Comparison of ENCODE assay signal across 1 cellular context in the genomic region with DNA sequence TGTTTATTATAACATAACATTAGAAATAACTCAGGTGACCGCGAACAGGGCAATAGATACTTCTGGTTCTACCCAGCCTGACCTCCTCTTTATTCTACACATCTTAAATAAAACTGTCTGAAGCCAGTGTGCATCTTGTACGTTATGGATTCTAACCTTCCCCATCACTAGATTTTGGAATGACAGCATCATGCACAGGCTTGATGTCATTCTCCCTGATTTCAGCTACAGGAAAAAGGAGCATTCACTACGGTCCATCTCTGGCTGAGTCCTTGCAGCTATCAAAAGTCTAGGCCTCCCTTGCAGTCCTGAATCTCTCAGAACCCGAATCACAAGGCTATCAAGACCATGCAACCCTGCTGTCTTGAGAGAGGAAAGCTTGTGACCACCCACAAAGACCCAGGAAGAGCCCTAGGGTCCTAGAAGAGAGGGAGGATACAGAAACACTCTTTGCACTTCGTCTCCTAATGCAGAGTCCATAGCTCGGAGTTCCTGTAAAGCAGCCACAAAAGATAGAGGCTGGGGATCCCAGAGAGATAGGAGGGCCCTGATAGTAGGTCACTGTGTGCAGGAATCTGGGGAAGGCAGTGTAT.
TF ChIP-seq lines count a peak whose summit lies in the region.

No MANE protein-coding gene starts in this region.

TF ChIP-seq in GM12878, 131 proteins besides CTCF, POLR2A, EP300 and RAD21:
- TF ChIP-seq HDAC2 (IDR thresholded peaks at IDR 0.05) = no peak
- TF ChIP-seq, protein P1, sequence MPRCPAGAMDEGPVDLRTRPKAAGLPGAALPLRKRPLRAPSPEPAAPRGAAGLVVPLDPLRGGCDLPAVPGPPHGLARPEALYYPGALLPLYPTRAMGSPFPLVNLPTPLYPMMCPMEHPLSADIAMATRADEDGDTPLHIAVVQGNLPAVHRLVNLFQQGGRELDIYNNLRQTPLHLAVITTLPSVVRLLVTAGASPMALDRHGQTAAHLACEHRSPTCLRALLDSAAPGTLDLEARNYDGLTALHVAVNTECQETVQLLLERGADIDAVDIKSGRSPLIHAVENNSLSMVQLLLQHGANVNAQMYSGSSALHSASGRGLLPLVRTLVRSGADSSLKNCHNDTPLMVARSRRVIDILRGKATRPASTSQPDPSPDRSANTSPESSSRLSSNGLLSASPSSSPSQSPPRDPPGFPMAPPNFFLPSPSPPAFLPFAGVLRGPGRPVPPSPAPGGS (IDR thresholded peaks at IDR 0.05; ENCODE audit: borderline replicate concordance, insufficient read depth, low read depth, low read length, poor library complexity, severe bottlenecking) = no peak
- TF ChIP-seq MTA2 (IDR thresholded peaks at IDR 0.05; ENCODE audit: low read depth) = no peak
- TF ChIP-seq DPF2 (IDR thresholded peaks at IDR 0.05) = 0 out of 2 replicates have a peak, but pooled peaks have one; percentile 12
- no peak for TF ChIP-seq IRF4 (IDR thresholded peaks at IDR 0.05; ENCODE audit: low read depth, low read length)
- no peak for TF ChIP-seq E4F1 (IDR thresholded peaks at IDR 0.05; ENCODE audit: borderline replicate concordance, partially characterized antibody)
- peak; percentile 26; the same call in 1 of the 2 replicates for TF ChIP-seq CREM (IDR thresholded peaks at IDR 0.05; ENCODE audit: low read depth)
- TF ChIP-seq ZNF384 (IDR thresholded peaks at IDR 0.05; ENCODE audit: borderline replicate concordance, low read depth, low read length) = no peak
- TF ChIP-seq SPI1 (IDR thresholded peaks at IDR 0.05; ENCODE audit: borderline replicate concordance, insufficient read depth, low read depth, low read length) = peak; percentile 25; the same call in 1 of the 2 replicates
- peak; percentile 24; the same call in 1 of the 2 replicates for TF ChIP-seq BACH1 (IDR thresholded peaks at IDR 0.05; ENCODE audit: borderline replicate concordance)
- no peak for TF ChIP-seq POLR2AphosphoS2 (IDR thresholded peaks at IDR 0.05; ENCODE audit: low read depth, low read length)
- no peak for TF ChIP-seq STAT3 (IDR thresholded peaks at IDR 0.05; ENCODE audit: low read depth, low read length)
- TF ChIP-seq CEBPB (IDR thresholded peaks at IDR 0.05; ENCODE audit: borderline replicate concordance in 1 of 2, low read depth in 2 of 2, low read length in 2 of 2) = no peak
- TF ChIP-seq, protein P2, sequence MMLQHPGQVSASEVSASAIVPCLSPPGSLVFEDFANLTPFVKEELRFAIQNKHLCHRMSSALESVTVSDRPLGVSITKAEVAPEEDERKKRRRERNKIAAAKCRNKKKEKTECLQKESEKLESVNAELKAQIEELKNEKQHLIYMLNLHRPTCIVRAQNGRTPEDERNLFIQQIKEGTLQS (IDR thresholded peaks at IDR 0.05; ENCODE audit: borderline replicate concordance, extremely low read depth, low read depth, low read length) = no peak
- peak; percentile 89; the same call in 1 of the 2 replicates for TF ChIP-seq ZBED1 (IDR thresholded peaks at IDR 0.05; ENCODE audit: borderline replicate concordance)
- peak; percentile 76 for TF ChIP-seq POLR2AphosphoS5 (IDR thresholded peaks at IDR 0.05; ENCODE audit: low read length)
- no peak for TF ChIP-seq SMARCA5 (IDR thresholded peaks at IDR 0.05)
- TF ChIP-seq, protein P3, sequence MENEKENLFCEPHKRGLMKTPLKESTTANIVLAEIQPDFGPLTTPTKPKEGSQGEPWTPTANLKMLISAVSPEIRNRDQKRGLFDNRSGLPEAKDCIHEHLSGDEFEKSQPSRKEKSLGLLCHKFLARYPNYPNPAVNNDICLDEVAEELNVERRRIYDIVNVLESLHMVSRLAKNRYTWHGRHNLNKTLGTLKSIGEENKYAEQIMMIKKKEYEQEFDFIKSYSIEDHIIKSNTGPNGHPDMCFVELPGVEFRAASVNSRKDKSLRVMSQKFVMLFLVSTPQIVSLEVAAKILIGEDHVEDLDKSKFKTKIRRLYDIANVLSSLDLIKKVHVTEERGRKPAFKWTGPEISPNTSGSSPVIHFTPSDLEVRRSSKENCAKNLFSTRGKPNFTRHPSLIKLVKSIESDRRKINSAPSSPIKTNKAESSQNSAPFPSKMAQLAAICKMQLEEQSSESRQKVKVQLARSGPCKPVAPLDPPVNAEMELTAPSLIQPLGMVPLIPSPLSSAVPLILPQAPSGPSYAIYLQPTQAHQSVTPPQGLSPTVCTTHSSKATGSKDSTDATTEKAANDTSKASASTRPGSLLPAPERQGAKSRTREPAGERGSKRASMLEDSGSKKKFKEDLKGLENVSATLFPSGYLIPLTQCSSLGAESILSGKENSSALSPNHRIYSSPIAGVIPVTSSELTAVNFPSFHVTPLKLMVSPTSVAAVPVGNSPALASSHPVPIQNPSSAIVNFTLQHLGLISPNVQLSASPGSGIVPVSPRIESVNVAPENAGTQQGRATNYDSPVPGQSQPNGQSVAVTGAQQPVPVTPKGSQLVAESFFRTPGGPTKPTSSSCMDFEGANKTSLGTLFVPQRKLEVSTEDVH (IDR thresholded peaks at IDR 0.05; ENCODE audit: low read depth, partially characterized antibody) = no peak
- TF ChIP-seq MYC (IDR thresholded peaks at IDR 0.05; ENCODE audit: insufficient read depth, insufficient read length, insufficient replicate concordance, low read length, severe bottlenecking) = no peak
- TF ChIP-seq, protein P4, sequence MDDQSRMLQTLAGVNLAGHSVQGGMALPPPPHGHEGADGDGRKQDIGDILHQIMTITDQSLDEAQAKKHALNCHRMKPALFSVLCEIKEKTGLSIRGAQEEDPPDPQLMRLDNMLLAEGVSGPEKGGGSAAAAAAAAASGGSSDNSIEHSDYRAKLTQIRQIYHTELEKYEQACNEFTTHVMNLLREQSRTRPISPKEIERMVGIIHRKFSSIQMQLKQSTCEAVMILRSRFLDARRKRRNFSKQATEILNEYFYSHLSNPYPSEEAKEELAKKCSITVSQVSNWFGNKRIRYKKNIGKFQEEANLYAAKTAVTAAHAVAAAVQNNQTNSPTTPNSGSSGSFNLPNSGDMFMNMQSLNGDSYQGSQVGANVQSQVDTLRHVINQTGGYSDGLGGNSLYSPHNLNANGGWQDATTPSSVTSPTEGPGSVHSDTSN (IDR thresholded peaks at IDR 0.05; ENCODE audit: insufficient replicate concordance, low read depth, low read length) = no peak
- TF ChIP-seq SP1 (IDR thresholded peaks at IDR 0.05; ENCODE audit: low read depth, low read length) = no peak
- TF ChIP-seq WRNIP1 (IDR thresholded peaks at IDR 0.05; ENCODE audit: borderline replicate concordance, low read depth, low read length) = 0 out of 2 replicates have a peak, but pooled peaks have one; percentile 25
- 0 out of 2 replicates have a peak, but pooled peaks have one; percentile 31 for TF ChIP-seq TBL1XR1 (IDR thresholded peaks at IDR 0.05; ENCODE audit: low read depth, low read length)
